Comparison of ENCODE assay signal across 17 cellular contexts in the genomic region with DNA sequence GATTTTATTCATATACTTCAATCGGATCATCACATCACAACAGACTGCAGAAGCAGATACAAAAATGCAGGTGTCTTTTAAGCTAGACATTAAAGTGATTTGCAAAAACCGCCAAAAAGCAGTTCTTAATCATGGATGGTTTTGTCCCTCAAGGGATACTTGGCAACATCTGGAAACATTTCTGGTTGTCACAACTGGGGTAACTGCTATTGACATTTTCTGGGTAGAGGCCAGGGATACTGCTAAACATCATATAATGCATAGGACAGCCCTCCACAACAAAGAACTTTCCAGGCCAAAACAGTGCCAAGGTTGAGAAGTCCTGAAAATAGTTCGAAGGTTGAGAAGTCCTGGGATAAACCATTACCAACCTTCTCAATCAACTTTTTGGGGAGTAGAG.
DNase-seq lines count a peak whose midpoint lies in the region; ATAC-seq and TF ChIP-seq lines count a peak whose summit lies in the region.
"Had no signal": no experiment of that assay in that cellular context is flagged by ENCODE, and none has a peak within 500 bp of the region (broad histone marks: within the 10 kb centered on the region; RNA-seq: fewer than 3 reads in every experiment).

No MANE protein-coding gene starts in this region.

- H3K9me2 ChIP-seq in SK-N-SH = no peaks in the 10 kb centered on the region
- no peaks in the 10 kb centered on the region for H3K9me2 ChIP-seq in PC-3 (replicated peaks; ENCODE audit: low read length)

- TF ChIP-seq RAD21 in SK-N-SH (IDR thresholded peaks at IDR 0.05; ENCODE audit: low read length) = no peak

- H2AFZ ChIP-seq in SK-N-SH (ENCODE audit: low read depth) (no peak overlapping the region), PC-3 (ENCODE audit: low read length) (no peak overlapping the region), smooth muscle cell (ENCODE audit: low read depth) (no peak overlapping the region)
- H2AFZ ChIP-seq: PC-9 had no signal

- H3K79me2 ChIP-seq in SK-N-SH (ENCODE audit: insufficient read depth) (peaks cover 78% of the 10 kb centered on the region), PC-3 (ENCODE audit: low read length) (peaks cover 18% of the 10 kb centered on the region; the same call in 1 of the 2 replicates), smooth muscle cell (ENCODE audit: low read depth) (peaks cover 72% of the 10 kb centered on the region)

- H4K20me1 ChIP-seq in SK-N-SH (ENCODE audit: insufficient read depth) = no peaks in the 10 kb centered on the region
- H4K20me1 ChIP-seq in PC-3 (ENCODE audit: low read length) = no peaks in the 10 kb centered on the region
- peaks cover 18% of the 10 kb centered on the region for H4K20me1 ChIP-seq in smooth muscle cell (ENCODE audit: low read depth)

- H3K4me3 ChIP-seq in SK-N-SH (ENCODE audit: low read depth in 2 of 2, low read length in 1 of 2) (no peak overlapping the region), PC-3 (ENCODE audit: low read length) (no peak overlapping the region), smooth muscle cell (no peak overlapping the region)
- H3K4me3 ChIP-seq: GM12878, K562, PC-9 had no signal

- H3K27me3 Mint-ChIP-seq in stimulated activated memory B cell treated with anti-CD40 and anti-IgM and Interleukin-4, amounts not matched to agents 10 μg/mL and 1 μg/mL and 100 μg/mL, for 72 hours = no peaks in the 10 kb centered on the region
- H3K27me3 Mint-ChIP-seq: CD4-positive, CD25-positive, alpha-beta regulatory T cell had no signal

- H3F3A ChIP-seq in SK-N-SH (replicated peaks; ENCODE audit: insufficient read depth) (peaks cover 32% of the 10 kb centered on the region), PC-3 (ENCODE audit: low read length, unreplicated experiment) (peaks cover 9% of the 10 kb centered on the region), smooth muscle cell (ENCODE audit: low read depth) (peaks cover 6% of the 10 kb centered on the region)

- TF ChIP-seq EP300 in SK-N-SH (IDR thresholded peaks at IDR 0.05; ENCODE audit: borderline replicate concordance in 1 of 2, low read depth in 1 of 2, low read length in 1 of 2) = peak in 1 of 2 experiments; percentile 70; a peak in 1 of 4 replicates

- H3K4me3 Mint-ChIP-seq in stimulated activated memory B cell treated with anti-CD40 and anti-IgM and Interleukin-4, amounts not matched to agents 10 μg/mL and 1 μg/mL and 100 μg/mL, for 72 hours = no peak overlapping the region
- H3K4me3 Mint-ChIP-seq: CD4-positive, CD25-positive, alpha-beta regulatory T cell had no signal

- no peak overlapping the region; the same call in 1 of the 2 replicates for H3K4me2 ChIP-seq in SK-N-SH
- peak overlapping the region; percentile 77 for H3K4me2 ChIP-seq in PC-3 (ENCODE audit: low read length)
- peak overlapping the region; percentile 75 for H3K4me2 ChIP-seq in smooth muscle cell
- H3K4me2 ChIP-seq: PC-9 had no signal

- intact Hi-C loops in PC-3 (cut with micrococcal nuclease) = loop anchor here (10.0 kb wide), 1 partner anchor 725 kb away; no protein-coding TSS in a partner anchor

- H3K27me3 ChIP-seq in SK-N-SH (ENCODE audit: insufficient read depth) (no peaks in the 10 kb centered on the region), PC-3 (ENCODE audit: low read length) (no peaks in the 10 kb centered on the region), smooth muscle cell (ENCODE audit: low read depth) (no peaks in the 10 kb centered on the region)

- no peaks in the 10 kb centered on the region for H3K9me3 Mint-ChIP-seq in stimulated activated memory B cell treated with anti-CD40 and anti-IgM and Interleukin-4, amounts not matched to agents 10 μg/mL and 1 μg/mL and 100 μg/mL, for 72 hours
- H3K9me3 Mint-ChIP-seq: CD4-positive, CD25-positive, alpha-beta regulatory T cell had no signal

- CTCF ChIA-PET in SK-N-SH (lab: Yijun Ruan, JAX) (no interaction called here), PC-3 (lab: Charles Lee) (no interaction called here)

- no peak for DNase-seq in SK-N-SH
- no peak for DNase-seq in PC-3
- peak; percentile 11 for DNase-seq in fibroblast of gingiva (ENCODE audit: low read depth)
- no peak for DNase-seq in smooth muscle cell (lab: John Stamatoyannopoulos, UW; ENCODE audit: unreplicated experiment)
- DNase-seq in ureter (ENCODE audit: low spot score) = no peak
- DNase-seq: CD4-positive, CD25-positive, alpha-beta regulatory T cell; NCI-H1048; NCI-H2107; NCI-H69; PC-9; SHP77 had no signal

- POLR2A ChIA-PET in SK-N-SH (lab: Yijun Ruan, JAX) = no interaction called here
- POLR2A ChIA-PET in PC-3 (lab: Charles Lee; ENCODE audit: unreplicated experiment) = interaction anchor here (1.0 kb wide), 1 partner anchor 418 kb away, joined by 3 read pairs; the partner anchor contains the start of gene PHLDA1

- ATAC-seq in SK-N-SH treated with all-trans-retinoic acid at 6 μM for 48 hours (no peak), PC-3 (peak; percentile 29), GM18502 (IDR thresholded peaks at IDR 0.05; ENCODE audit: poor library complexity, unreplicated experiment) (no peak)
- no peak for ATAC-seq in stimulated activated memory B cell treated with anti-CD40 and anti-IgM and Interleukin-4, amounts not matched to agents 10 μg/mL and 1 μg/mL and 100 μg/mL, for 72 hours
- ATAC-seq: GM12878, K562 had no signal

- H3K36me3 Mint-ChIP-seq in stimulated activated memory B cell treated with anti-CD40 and anti-IgM and Interleukin-4, amounts not matched to agents 10 μg/mL and 1 μg/mL and 100 μg/mL, for 72 hours = peaks cover 38% of the 10 kb centered on the region

- TF ChIP-seq CTCF in SK-N-SH (IDR thresholded peaks at IDR 0.05) (no peak), PC-3 (conservative IDR thresholded peaks at IDR 0.05; ENCODE audit: low read depth, low read length) (no peak), smooth muscle cell (IDR thresholded peaks at IDR 0.05; ENCODE audit: borderline replicate concordance, insufficient read depth, poor library complexity, severe bottlenecking) (no peak)

- H3K27ac Mint-ChIP-seq in stimulated activated memory B cell treated with anti-CD40 and anti-IgM and Interleukin-4, amounts not matched to agents 10 μg/mL and 1 μg/mL and 100 μg/mL, for 72 hours = no peak overlapping the region
- H3K27ac Mint-ChIP-seq: CD4-positive, CD25-positive, alpha-beta regulatory T cell had no signal

- H3K36me3 ChIP-seq in SK-N-SH (replicated peaks in 1 of 2; ENCODE audit: control insufficient read depth in 1 of 2, insufficient read depth in 2 of 2, low read length in 1 of 2) (peaks cover 3 to 37% of the 10 kb centered on the region in 2 experiments), PC-3 (ENCODE audit: low read depth, low read length) (no peaks in the 10 kb centered on the region), smooth muscle cell (ENCODE audit: low read depth) (no peaks in the 10 kb centered on the region)

- H3K27ac ChIP-seq in SK-N-SH (ENCODE audit: low read depth in 2 of 2, low read length in 1 of 2) (peak overlapping the region in 1 of 2 experiments; percentile 16; a peak in 2 of 4 replicates), PC-3 (ENCODE audit: low read length) (peak overlapping the region; percentile 48), smooth muscle cell (ENCODE audit: low read depth) (peak overlapping the region; percentile 95)
- H3K27ac ChIP-seq: HL-60, PC-9 had no signal

- 60% methylated on average over 3 of the region's 3 CpGs for WGBS in SK-N-SH (ENCODE audit: low lambda C conversion rate)
- WGBS in smooth muscle cell (ENCODE audit: low lambda C conversion rate) = 87% methylated on average over 3 of the region's 3 CpGs

- no peaks in the 10 kb centered on the region for H3K9me3 ChIP-seq in SK-N-SH
- no peaks in the 10 kb centered on the region for H3K9me3 ChIP-seq in PC-3 (ENCODE audit: low read length)
- no peaks in the 10 kb centered on the region for H3K9me3 ChIP-seq in smooth muscle cell (replicated peaks; ENCODE audit: low read depth)

- H3K4me1 Mint-ChIP-seq in stimulated activated memory B cell treated with anti-CD40 and anti-IgM and Interleukin-4, amounts not matched to agents 10 μg/mL and 1 μg/mL and 100 μg/mL, for 72 hours = peaks cover 22% of the 10 kb centered on the region

- H3K4me1 ChIP-seq in SK-N-SH (ENCODE audit: control insufficient read depth in 1 of 2, insufficient read depth in 2 of 2, low read depth in 1 of 2, low read length in 1 of 2) = peaks cover 0 to 12% of the 10 kb centered on the region in 2 experiments; a peak in 2 of 4 replicates
- H3K4me1 ChIP-seq in PC-3 (ENCODE audit: insufficient read depth, low read length) = peaks cover 28% of the 10 kb centered on the region
- peaks cover 4% of the 10 kb centered on the region for H3K4me1 ChIP-seq in smooth muscle cell (ENCODE audit: low read depth)

- H3K9ac ChIP-seq in SK-N-SH = no peak overlapping the region
- H3K9ac ChIP-seq in PC-3 (ENCODE audit: low read length) = no peak overlapping the region
- H3K9ac ChIP-seq in smooth muscle cell (ENCODE audit: low read depth) = peak overlapping the region; percentile 64

- BruUV-seq in PC-3 (replicated peaks; lab: Mats Ljungman, UMichigan) = no TSS peak

TF ChIP-seq in SK-N-SH, 30 proteins besides CTCF, POLR2A, EP300 and RAD21 (continues in another document):
- TF ChIP-seq MEF2A (IDR thresholded peaks at IDR 0.05; ENCODE audit: borderline replicate concordance, low read depth) (no peak), SIN3A (IDR thresholded peaks at IDR 0.05; ENCODE audit: borderline replicate concordance, low read depth, low read length) (no peak), POLR2AphosphoS5 (IDR thresholded peaks at IDR 0.05; ENCODE audit: low read depth, low read length) (no peak), JUND (IDR thresholded peaks at IDR 0.05) (no peak), FOSL2 (IDR thresholded peaks at IDR 0.05; ENCODE audit: borderline replicate concordance, low read depth) (no peak)

TF ChIP-seq in SK-N-SH treated with all-trans-retinoic acid at 6 μM for 48 hours, 23 proteins besides CTCF, POLR2A, EP300 and RAD21:
- no peak for TF ChIP-seq GLIS3 (CRISPR knock-in tag; IDR thresholded peaks at IDR 0.05)
- TF ChIP-seq ZC3H10 (CRISPR knock-in tag; IDR thresholded peaks at IDR 0.05) = no peak
- TF ChIP-seq, protein P1, sequence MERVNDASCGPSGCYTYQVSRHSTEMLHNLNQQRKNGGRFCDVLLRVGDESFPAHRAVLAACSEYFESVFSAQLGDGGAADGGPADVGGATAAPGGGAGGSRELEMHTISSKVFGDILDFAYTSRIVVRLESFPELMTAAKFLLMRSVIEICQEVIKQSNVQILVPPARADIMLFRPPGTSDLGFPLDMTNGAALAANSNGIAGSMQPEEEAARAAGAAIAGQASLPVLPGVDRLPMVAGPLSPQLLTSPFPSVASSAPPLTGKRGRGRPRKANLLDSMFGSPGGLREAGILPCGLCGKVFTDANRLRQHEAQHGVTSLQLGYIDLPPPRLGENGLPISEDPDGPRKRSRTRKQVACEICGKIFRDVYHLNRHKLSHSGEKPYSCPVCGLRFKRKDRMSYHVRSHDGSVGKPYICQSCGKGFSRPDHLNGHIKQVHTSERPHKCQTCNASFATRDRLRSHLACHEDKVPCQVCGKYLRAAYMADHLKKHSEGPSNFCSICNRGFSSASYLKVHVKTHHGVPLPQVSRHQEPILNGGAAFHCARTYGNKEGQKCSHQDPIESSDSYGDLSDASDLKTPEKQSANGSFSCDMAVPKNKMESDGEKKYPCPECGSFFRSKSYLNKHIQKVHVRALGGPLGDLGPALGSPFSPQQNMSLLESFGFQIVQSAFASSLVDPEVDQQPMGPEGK (CRISPR knock-in tag; IDR thresholded peaks at IDR 0.05; ENCODE audit: borderline replicate concordance) = no peak
